Comparison of ENCODE assay signal across 21 cellular contexts in the genomic region with DNA sequence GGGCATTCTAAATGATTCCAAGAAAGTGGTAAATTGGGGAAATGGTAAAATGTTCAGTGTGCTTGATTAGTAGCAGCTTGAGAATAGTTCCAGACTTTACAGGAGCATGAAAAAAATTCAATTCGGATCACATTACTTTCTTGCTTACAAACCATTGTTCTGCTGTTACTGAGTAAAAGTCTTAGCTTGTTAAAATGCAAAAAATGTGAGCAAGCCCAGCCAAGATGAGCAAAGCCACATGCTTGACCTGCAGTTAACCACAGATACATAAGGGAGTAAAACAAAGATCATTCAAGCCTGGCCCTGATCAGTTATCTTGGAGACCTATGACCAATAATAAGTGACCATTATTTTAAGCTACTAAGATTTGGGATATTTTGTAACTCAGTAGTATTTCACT.
DNase-seq lines count a peak whose midpoint lies in the region; TF ChIP-seq lines count a peak whose summit lies in the region.
"Had no signal": no experiment of that assay in that cellular context is flagged by ENCODE, and none has a peak within 500 bp of the region (broad histone marks: within the 10 kb centered on the region; RNA-seq: fewer than 3 reads in every experiment).

No MANE protein-coding gene starts in this region.

- no peaks in the 10 kb centered on the region for H3K9me3 Mint-ChIP-seq in Calu3 (ENCODE audit: low read depth, unreplicated experiment)
- H3K9me3 Mint-ChIP-seq: activated T-helper 1 cell treated with anti-CD3 and anti-CD28 coated beads, Interleukin-12 subunit alpha, Interleukin-12 subunit beta, Interleukin-2, Interleukin-4 antibody, amounts not matched to agents 30 ng/mL and 10 ng/mL and 1 ng/mL, durations not matched to agents 14 hours and 24 hours and 36 hours had no signal

- peaks cover 9% of the 10 kb centered on the region for H3K4me1 Mint-ChIP-seq in Calu3 (ENCODE audit: low read depth, unreplicated experiment)
- H3K4me1 Mint-ChIP-seq: CD14-positive monocyte, naive B cell had no signal

- H3K23ac ChIP-seq in mesendoderm (ENCODE audit: low read length), result no peak overlapping the region

- no peak for TF ChIP-seq CTCF in Calu3 (IDR thresholded peaks at IDR 0.05; ENCODE audit: unreplicated experiment)

- peak overlapping the region; percentile 66 for H3K27ac Mint-ChIP-seq in Calu3 (ENCODE audit: unreplicated experiment)
- H3K27ac Mint-ChIP-seq: activated T-helper 1 cell treated with anti-CD3 and anti-CD28 coated beads, Interleukin-12 subunit alpha, Interleukin-12 subunit beta, Interleukin-2, Interleukin-4 antibody, amounts not matched to agents 30 ng/mL and 10 ng/mL and 1 ng/mL, durations not matched to agents 14 hours and 24 hours and 36 hours; CD14-positive monocyte; naive B cell had no signal

- H3K4ac ChIP-seq in mesendoderm (ENCODE audit: low read depth, low read length), result no peak overlapping the region

- H3K4me3 Mint-ChIP-seq in Calu3 (ENCODE audit: low read depth, unreplicated experiment), result no peak overlapping the region
- H3K4me3 Mint-ChIP-seq: activated T-helper 1 cell treated with anti-CD3 and anti-CD28 coated beads, Interleukin-12 subunit alpha, Interleukin-12 subunit beta, Interleukin-2, Interleukin-4 antibody, amounts not matched to agents 30 ng/mL and 10 ng/mL and 1 ng/mL, durations not matched to agents 14 hours and 24 hours and 36 hours; CD14-positive monocyte; naive B cell had no signal

- no peak overlapping the region for H3K27ac ChIP-seq in mesendoderm (ENCODE audit: low read depth, low read length)

- intact Hi-C loops in Calu3 (cut with micrococcal nuclease; ENCODE audit: unreplicated experiment) (no loop called here), posterior cingulate gyrus (cut with DNase I) (no loop called here)

- no peak overlapping the region for H2AK5ac ChIP-seq in mesendoderm (ENCODE audit: low read length)

- H3K4me2 ChIP-seq in mesendoderm (ENCODE audit: low read length), result no peak overlapping the region

- no peaks in the 10 kb centered on the region for H3K79me1 ChIP-seq in mesendoderm (ENCODE audit: low read length)

- H4K8ac ChIP-seq in mesendoderm (ENCODE audit: low read depth, low read length), result no peak overlapping the region

- no peak overlapping the region for H3K9ac ChIP-seq in mesendoderm (ENCODE audit: low read length)

- BruUV-seq in Calu3 (replicated peaks; lab: Mats Ljungman, UMichigan), result no TSS peak

- H2BK120ac ChIP-seq in mesendoderm (ENCODE audit: low read depth, low read length), result no peak overlapping the region

- no peak overlapping the region for H2BK5ac ChIP-seq in mesendoderm (ENCODE audit: low read length)

- no peaks in the 10 kb centered on the region for H3K79me2 ChIP-seq in mesendoderm (ENCODE audit: control insufficient read depth, insufficient read depth, low read length)

- H3K4me3 ChIP-seq in mesendoderm (ENCODE audit: low read length), result no peak overlapping the region

- no peaks in the 10 kb centered on the region for H3K36me3 ChIP-seq in mesendoderm (ENCODE audit: control insufficient read depth, insufficient read depth, low read length)

- no peak overlapping the region for H4K5ac ChIP-seq in mesendoderm (ENCODE audit: low read length)

- WGBS in mesendoderm (ENCODE audit: extremely low coverage, insufficient coverage, low lambda C conversion rate), result no CpG with 5 or more reads among the region's 1 CpG

- no peak overlapping the region for H3K56ac ChIP-seq in mesendoderm (ENCODE audit: low read length)

- CTCF ChIA-PET in Calu3 (lab: Charles Lee), result no interaction called here

- H3K18ac ChIP-seq in mesendoderm (ENCODE audit: low read length), result no peak overlapping the region

- no peaks in the 10 kb centered on the region for H3K27me3 ChIP-seq in mesendoderm (ENCODE audit: insufficient read depth, low read length, poor library complexity)

- H2BK15ac ChIP-seq in mesendoderm (replicated peaks; ENCODE audit: low read depth), result no peak overlapping the region

- H3K4me1 ChIP-seq in mesendoderm (ENCODE audit: control insufficient read depth, low read depth, low read length), result no peaks in the 10 kb centered on the region

- no peaks in the 10 kb centered on the region for H3K27me3 Mint-ChIP-seq in Calu3 (ENCODE audit: unreplicated experiment)
- H3K27me3 Mint-ChIP-seq: naive B cell had no signal

- DNase-seq in Calu3 (no peak), LHCN-M2 (ENCODE audit: low read depth) (peak; percentile 72), dedifferentiated amniotic fluid mesenchymal stem cell (ENCODE audit: extremely low spot score) (peak; percentile 37), mesendoderm (peak; percentile 0), NCI-H526 (lab: John Stamatoyannopoulos, UW) (no peak), posterior cingulate gyrus (no peak), CD1c-positive myeloid dendritic cell (ENCODE audit: extremely low spot score) (no peak)
- DNase-seq in activated T-cell treated with anti-CD3 and anti-CD28 coated beads, Interleukin-2, amount 50 U/mL, for 48 hours, result no peak
- DNase-seq: glutamatergic neuron; GOT3; kidney; naive B cell; NCI-H1930; NCI-H774; retina; Right ventricle myocardium superior; stimulated activated CD4-positive, alpha-beta T cell treated with anti-CD3 and anti-CD28 coated beads, Interleukin-1b, Interleukin-23, amount 100 ng/mL, for 48 hours; T-helper 9 cell; trophoblast cell had no signal

- H3K36me3 Mint-ChIP-seq in Calu3 (ENCODE audit: insufficient read depth, unreplicated experiment), result no peaks in the 10 kb centered on the region
- H3K36me3 Mint-ChIP-seq: CD14-positive monocyte, naive B cell had no signal

Comparison
In these comparisons a context has a peak if more than half of its experiments do, and no peak if none do; other contexts are left out.
1. DNase-seq: peak in LHCN-M2 (single experiment), dedifferentiated amniotic fluid mesenchymal stem cell (single experiment) and mesendoderm (single experiment); none in Calu3 (single experiment), activated T-cell treated with anti-CD3 and anti-CD28 coated beads, Interleukin-2, amount 50 U/mL, for 48 hours (0 of 2), NCI-H526 (0 of 2), posterior cingulate gyrus (0 of 10) and CD1c-positive myeloid dendritic cell (single experiment).